In genomic region chr22:37370306-37370979, GRCh38 we compare ENCODE assay signal across 1 cellular context.
TF ChIP-seq lines count a peak whose summit lies in the region.

No MANE protein-coding gene starts in this region.

TF ChIP-seq in HepG2, 621 proteins besides CTCF, POLR2A, EP300 and RAD21:
- TF ChIP-seq PRDM15 (CRISPR knock-in tag; IDR thresholded peaks at IDR 0.05), result no peak
